ENCODE assay signal across 8 cellular contexts in genomic region chr3:170180952-170181876, GRCh38. TPM values are rescaled to one million over a fixed set of nuclear protein-coding genes. Genes with fewer than 3 reads are reported as not detected.
DNase-seq lines count a peak whose midpoint lies in the region; TF ChIP-seq lines count a peak whose summit lies in the region.

A gene with protein sequence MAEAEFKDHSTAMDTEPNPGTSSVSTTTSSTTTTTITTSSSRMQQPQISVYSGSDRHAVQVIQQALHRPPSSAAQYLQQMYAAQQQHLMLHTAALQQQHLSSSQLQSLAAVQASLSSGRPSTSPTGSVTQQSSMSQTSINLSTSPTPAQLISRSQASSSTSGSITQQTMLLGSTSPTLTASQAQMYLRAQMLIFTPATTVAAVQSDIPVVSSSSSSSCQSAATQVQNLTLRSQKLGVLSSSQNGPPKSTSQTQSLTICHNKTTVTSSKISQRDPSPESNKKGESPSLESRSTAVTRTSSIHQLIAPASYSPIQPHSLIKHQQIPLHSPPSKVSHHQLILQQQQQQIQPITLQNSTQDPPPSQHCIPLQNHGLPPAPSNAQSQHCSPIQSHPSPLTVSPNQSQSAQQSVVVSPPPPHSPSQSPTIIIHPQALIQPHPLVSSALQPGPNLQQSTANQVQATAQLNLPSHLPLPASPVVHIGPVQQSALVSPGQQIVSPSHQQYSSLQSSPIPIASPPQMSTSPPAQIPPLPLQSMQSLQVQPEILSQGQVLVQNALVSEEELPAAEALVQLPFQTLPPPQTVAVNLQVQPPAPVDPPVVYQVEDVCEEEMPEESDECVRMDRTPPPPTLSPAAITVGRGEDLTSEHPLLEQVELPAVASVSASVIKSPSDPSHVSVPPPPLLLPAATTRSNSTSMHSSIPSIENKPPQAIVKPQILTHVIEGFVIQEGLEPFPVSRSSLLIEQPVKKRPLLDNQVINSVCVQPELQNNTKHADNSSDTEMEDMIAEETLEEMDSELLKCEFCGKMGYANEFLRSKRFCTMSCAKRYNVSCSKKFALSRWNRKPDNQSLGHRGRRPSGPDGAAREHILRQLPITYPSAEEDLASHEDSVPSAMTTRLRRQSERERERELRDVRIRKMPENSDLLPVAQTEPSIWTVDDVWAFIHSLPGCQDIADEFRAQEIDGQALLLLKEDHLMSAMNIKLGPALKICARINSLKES (minus strand): TSS chr3:170181733. CDS start chr3:170181715, 18 bp downstream.

- H3K27ac Mint-ChIP-seq in HFFc6 = peak within 1 kb of the TSS; percentile 100

- peaks cover 28% of the 10 kb centered on the region for H3K36me3 Mint-ChIP-seq in HFFc6 (ENCODE audit: low read depth)

- H3K27me3 Mint-ChIP-seq in HFFc6 (ENCODE audit: insufficient read depth) = no peaks in the 10 kb centered on the region

- H3K4me1 Mint-ChIP-seq in HFFc6 (ENCODE audit: low read depth) = peaks cover 22% of the 10 kb centered on the region

- H2AFZ ChIP-seq in neuron (ENCODE audit: low read depth, low read length) = peak within 1 kb of the TSS; percentile 79

- H3K9me3 Mint-ChIP-seq in HFFc6 = no peaks in the 10 kb centered on the region

- H3K9me3 ChIP-seq in neuron (ENCODE audit: low read length) = no peaks in the 10 kb centered on the region

- peak within 1 kb of the TSS; percentile 99 for H3K4me3 Mint-ChIP-seq in HFFc6

- peak; percentile 69 for TF ChIP-seq CTCF in HFFc6 (IDR thresholded peaks at IDR 0.05)

- H3K4me3 ChIP-seq in neuron (ENCODE audit: low read length) = peak within 1 kb of the TSS; percentile 78

- H3K4me1 ChIP-seq in neuron (ENCODE audit: insufficient read depth, low read length) = peaks cover 11% of the 10 kb centered on the region

- no peaks in the 10 kb centered on the region for H3K27me3 ChIP-seq in neuron (ENCODE audit: insufficient read depth, low read length)

- DNase-seq in GM04504 (ENCODE audit: low read depth) (peak; percentile 85), HFFc6 (peak; percentile 87), NAMALWA (ENCODE audit: low spot score) (peak; percentile 96), SK-MEL-5 (ENCODE audit: low read depth, low spot score) (peak; percentile 91), foreskin melanocyte (peak; percentile 84), stromal cell of bone marrow (ENCODE audit: low read depth) (peak; percentile 81)
- DNase-seq in activated naive CD4-positive, alpha-beta T cell treated with Interleukin-2 at 50 U/mL for 16 hours = peak; percentile 92

- peaks cover 21% of the 10 kb centered on the region for H3K36me3 ChIP-seq in neuron (ENCODE audit: insufficient read depth, low read length)

- in situ Hi-C loops in SK-MEL-5 (cut with HindIII; ENCODE audit: low pct_unique_long_range_greater_than_20kb, low sequenced_read_pairs) = no loop called here

RNA-seq across cellular contexts. Expression of the gene that starts here (rescaled TPM):
- total RNA-seq in HFFc6 (2021; fragmentation: NEBNext Ultra II Directional; extraction: Animal tissue kit (Norgen Biotek cat#: 25700)) = 10 to 100 TPM; 38.8 to 61.3 (median 55.7) TPM
- 11.1 and 15.8 TPM in 2 replicates for total RNA-seq in SK-MEL-5 (2014; rRNA removed; shearing (Covaris generic))
- 10.2 and 15.9 TPM in 2 replicates for polyA plus RNA-seq in SK-MEL-5 (2015; cell fraction: cytosol; rRNA removed)
- 22.8 and 29.5 TPM in 2 replicates for polyA plus RNA-seq in SK-MEL-5 (2015; cell fraction: nucleus; rRNA removed)

Comparison
In these comparisons a context has a peak if more than half of its experiments do, and no peak if none do; other contexts are left out.
1. Peak in every context shown above with its lines: DNase-seq and H3K4me3 ChIP-seq.